18 cellular contexts compared by ENCODE assay signal in genomic region chr1:997728-998050, GRCh38. TPM values are rescaled to one million over a fixed set of nuclear protein-coding genes. Genes with fewer than 3 reads are reported as not detected.
A peak's percentile ranks its signal among the peaks of the same experiment; 100 is the strongest.
DNase-seq lines count a peak whose midpoint lies in the region; ATAC-seq and TF ChIP-seq lines count a peak whose summit lies in the region.
"Had no signal": no experiment of that assay in that cellular context is flagged by ENCODE, and none has a peak within 500 bp of the region (broad histone marks: within the 10 kb centered on the region; RNA-seq: fewer than 3 reads in every experiment).

No MANE protein-coding gene starts in this region.

- peak overlapping the region in 1 of 2 donors; percentile 100 for H3K27ac ChIP-seq in coronary artery
- H3K27ac ChIP-seq in psoas muscle: no peak overlapping the region
- H3K27ac ChIP-seq: C4-2B, KMS-11, left lung had no signal

- in situ Hi-C loops in HAP-1 (cut with MboI; ENCODE audit: low sequenced_read_pairs): no loop called here

- H3K9me3 ChIP-seq in HAP-1: no peaks in the 10 kb centered on the region
- H3K9me3 ChIP-seq in psoas muscle: no peaks in the 10 kb centered on the region
- H3K9me3 ChIP-seq: left lung, thyroid gland had no signal

- intact Hi-C loops in psoas muscle (cut with DNase I): loop anchor here in 1 of 2 donors (2.0 kb wide), 1 partner anchor 13 kb away; no protein-coding TSS in a partner anchor

- H3K36me3 ChIP-seq in HAP-1 (replicated peaks) (peaks cover 13% of the 10 kb centered on the region), psoas muscle (ENCODE audit: insufficient read depth in 1 of 2, low read depth in 1 of 2) (no peaks in the 10 kb centered on the region)
- H3K36me3 ChIP-seq: left lung, thyroid gland had no signal

- ATAC-seq in psoas muscle: no peak
- ATAC-seq: GM12878; left lung; naive thymus-derived CD4-positive, alpha-beta T cell had no signal

- no peak for DNase-seq in HAP-1 (ENCODE audit: low spot score in 2 of 2)
- DNase-seq in coronary artery (ENCODE audit: low spot score): no peak
- peak; percentile 12 to 47 for DNase-seq in psoas muscle
- no peak for DNase-seq in C1 segment of cervical spinal cord (lab: John Stamatoyannopoulos, UW)
- no peak for DNase-seq in NCI-H2107 treated with DMSO at 0.1 percent for 48 hours (lab: John Stamatoyannopoulos, UW; ENCODE audit: unreplicated experiment)
- no peak for DNase-seq in NCI-H526 (lab: John Stamatoyannopoulos, UW)
- DNase-seq: activated CD4-positive, alpha-beta memory T cell treated with anti-CD3 and anti-CD28 coated beads, Interleukin-2, amount 10 ng/mL, durations not matched to agents 7 days and 5 days; aorta; hypothalamus; NCI-H1417; NCI-H226; stimulated activated CD4-positive, alpha-beta T cell treated with anti-CD3 and anti-CD28 coated beads, Interleukin-2, amount 100 ng/mL, for 24 hours; thyroid gland had no signal

- H3K4me3 ChIP-seq in HAP-1 (peak overlapping the region; percentile 87), coronary artery (peak overlapping the region; percentile 89), psoas muscle (no peak overlapping the region)
- H3K4me3 ChIP-seq: GM12878 had no signal

- WGBS in psoas muscle, 3 donors: 81 to 90% (median 82%) methylated on average over 4 to 7 of the region's 7 CpGs

- H3K27me3 ChIP-seq in HAP-1 (ENCODE audit: low read depth) (no peaks in the 10 kb centered on the region), psoas muscle (ENCODE audit: insufficient read depth in 3 of 3, low read length in 2 of 3) (peaks cover 0 to 10% (median 0%) of the 10 kb centered on the region in 3 donors)
- H3K27me3 ChIP-seq: thyroid gland had no signal

- TF ChIP-seq CTCF in coronary artery (IDR thresholded peaks at IDR 0.05) (no peak), psoas muscle (IDR thresholded peaks at IDR 0.05) (no peak)

- H3K4me1 ChIP-seq in HAP-1 (peaks cover 8% of the 10 kb centered on the region), psoas muscle (no peaks in the 10 kb centered on the region)

RNA-seq across cellular contexts. Expression of gene HES4, which starts 2.2 kb away (rescaled TPM):
- total RNA-seq in psoas muscle: 10 to 100 TPM in 3 of 4 donors, 1 to 10 TPM in 1; 7.2 to 21.8 (median 12.6) TPM
- polyA plus RNA-seq in psoas muscle: 10 to 100 TPM in 1 of 3 donors, 1 to 10 TPM in 2; 2.3 to 20.2 (median 5.4) TPM

RNA-seq across cellular contexts. Expression of gene ISG15, which starts 15.6 kb away (rescaled TPM):
- 10 to 100 TPM in 1 of 4 donors, 1 to 10 TPM in 3; 2.9 to 12.4 (median 8.1) TPM for total RNA-seq in psoas muscle
- 10 to 100 TPM; 13.3 to 22.1 (median 17.1) TPM for polyA plus RNA-seq in psoas muscle

RNA-seq across cellular contexts. Expression of gene PERM1, which starts 15.8 kb away (rescaled TPM):
- 100 to 1,000 TPM in 2 of 4 donors, 10 to 100 TPM in 2; 13.9 to 249 (median 109) TPM for total RNA-seq in psoas muscle
- polyA plus RNA-seq in psoas muscle: 100 to 1,000 TPM in 1 of 3 donors, 10 to 100 TPM in 2; 38.1 to 239 (median 58.5) TPM
- total RNA-seq: activated CD4-positive, alpha-beta memory T cell treated with anti-CD3 and anti-CD28 coated beads, Interleukin-2, amount 10 ng/mL, durations not matched to agents 7 days and 5 days; GM12878; left lung; naive thymus-derived CD4-positive, alpha-beta T cell had no signal
- polyA plus RNA-seq: GM12878; naive thymus-derived CD4-positive, alpha-beta T cell had no signal

RNA-seq across cellular contexts. Expression of gene AGRN, which starts 22.2 kb away (rescaled TPM):
- total RNA-seq in psoas muscle: 1 to 10 TPM; 3.4 to 5.4 (median 4.6) TPM
- 1 to 10 TPM; 1.3 to 3.0 (median 1.4) TPM for polyA plus RNA-seq in psoas muscle

RNA-seq across cellular contexts. Expression of gene PLEKHN1, which starts 31.4 kb away (rescaled TPM):
- total RNA-seq in psoas muscle: not detected
- under 1 TPM in 1 of 3 donors, not detected in 2; 0.03 TPM for polyA plus RNA-seq in psoas muscle

Comparison
In these comparisons a context has a peak if more than half of its experiments do, and no peak if none do; other contexts are left out.
1. DNase-seq: peak in psoas muscle (2 of 2); none in HAP-1 (0 of 2), coronary artery (single experiment), C1 segment of cervical spinal cord (0 of 14), NCI-H2107 treated with DMSO at 0.1 percent for 48 hours (single experiment) and NCI-H526 (0 of 2).